Comparison of ENCODE assay signal across 15 cellular contexts in the genomic region with DNA sequence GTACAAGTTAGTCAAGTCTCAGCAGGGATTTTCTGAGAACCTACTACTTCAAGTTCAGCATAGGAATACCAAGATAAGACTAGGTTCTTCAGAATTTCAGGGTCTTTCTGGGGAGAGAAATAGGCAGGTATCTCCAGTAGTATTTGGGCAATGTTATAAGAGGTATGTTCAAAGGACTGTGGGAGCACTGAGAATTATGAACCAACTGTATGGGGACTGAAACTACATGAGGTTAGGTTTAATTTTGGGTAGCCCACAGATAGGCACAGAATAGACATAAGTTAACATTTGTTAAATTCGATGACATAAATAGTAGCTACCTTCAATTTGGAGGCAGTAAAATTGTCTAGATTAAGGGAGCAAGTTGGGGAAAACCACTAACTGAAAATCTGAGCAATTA.
"Had no signal": no experiment of that assay in that cellular context is flagged by ENCODE, and none has a peak within 500 bp of the region (broad histone marks: within the 10 kb centered on the region; RNA-seq: fewer than 3 reads in every experiment).

No MANE protein-coding gene starts in this region.

- H3K9me3 ChIP-seq: body of pancreas, pancreas, tibial nerve, vagina had no signal

- H3K27ac Mint-ChIP-seq: activated naive CD4-positive, alpha-beta T cell treated with anti-CD3 and anti-CD28 coated beads, Interleukin-2, amount 50 U/mL, for 24 hours; effector memory CD8-positive, alpha-beta T cell had no signal

- ATAC-seq: body of pancreas; effector memory CD8-positive, alpha-beta T cell; left ventricle myocardium superior; pancreas had no signal

- H3K9me3 Mint-ChIP-seq: activated naive CD4-positive, alpha-beta T cell treated with anti-CD3 and anti-CD28 coated beads, Interleukin-2, amount 50 U/mL, for 24 hours; activated T-helper 1 cell treated with anti-CD3 and anti-CD28 coated beads, Interleukin-12 subunit alpha, Interleukin-12 subunit beta, Interleukin-2, Interleukin-4 antibody, amounts not matched to agents 30 ng/mL and 10 ng/mL and 1 ng/mL, durations not matched to agents 14 hours and 24 hours and 36 hours; effector memory CD8-positive, alpha-beta T cell; neural crest cell had no signal

- H3K4me3 Mint-ChIP-seq: activated naive CD4-positive, alpha-beta T cell treated with anti-CD3 and anti-CD28 coated beads, Interleukin-2, amount 50 U/mL, for 24 hours; activated T-helper 1 cell treated with anti-CD3 and anti-CD28 coated beads, Interleukin-12 subunit alpha, Interleukin-12 subunit beta, Interleukin-2, Interleukin-4 antibody, amounts not matched to agents 30 ng/mL and 10 ng/mL and 1 ng/mL, durations not matched to agents 14 hours and 24 hours and 36 hours; effector memory CD8-positive, alpha-beta T cell; neural crest cell had no signal

- DNase-seq: activated CD4-positive, alpha-beta T cell treated with anti-CD3 and anti-CD28 coated beads for 4 hours; body of pancreas; central memory CD4-positive, alpha-beta T cell; effector memory CD8-positive, alpha-beta T cell; left ventricle myocardium superior; mesendoderm; pancreas; stimulated activated CD4-positive, alpha-beta T cell treated with anti-CD3 and anti-CD28 coated beads, Interleukin-15, amount 100 ng/mL, for 24 hours; stimulated activated CD4-positive, alpha-beta T cell treated with anti-CD3 and anti-CD28 coated beads, Interleukin-4, amount 100 ng/mL, for 24 hours; WERI-Rb-1 had no signal

- H3K27ac ChIP-seq: body of pancreas, pancreas, vagina, WERI-Rb-1 had no signal

- H3K36me3 ChIP-seq: pancreas, vagina, WERI-Rb-1 had no signal

- H3K4me1 Mint-ChIP-seq: activated naive CD4-positive, alpha-beta T cell treated with anti-CD3 and anti-CD28 coated beads, Interleukin-2, amount 50 U/mL, for 24 hours had no signal

- H3K27me3 Mint-ChIP-seq: activated naive CD4-positive, alpha-beta T cell treated with anti-CD3 and anti-CD28 coated beads, Interleukin-2, amount 50 U/mL, for 24 hours had no signal
